11 cellular contexts compared by ENCODE assay signal in the genomic region with DNA sequence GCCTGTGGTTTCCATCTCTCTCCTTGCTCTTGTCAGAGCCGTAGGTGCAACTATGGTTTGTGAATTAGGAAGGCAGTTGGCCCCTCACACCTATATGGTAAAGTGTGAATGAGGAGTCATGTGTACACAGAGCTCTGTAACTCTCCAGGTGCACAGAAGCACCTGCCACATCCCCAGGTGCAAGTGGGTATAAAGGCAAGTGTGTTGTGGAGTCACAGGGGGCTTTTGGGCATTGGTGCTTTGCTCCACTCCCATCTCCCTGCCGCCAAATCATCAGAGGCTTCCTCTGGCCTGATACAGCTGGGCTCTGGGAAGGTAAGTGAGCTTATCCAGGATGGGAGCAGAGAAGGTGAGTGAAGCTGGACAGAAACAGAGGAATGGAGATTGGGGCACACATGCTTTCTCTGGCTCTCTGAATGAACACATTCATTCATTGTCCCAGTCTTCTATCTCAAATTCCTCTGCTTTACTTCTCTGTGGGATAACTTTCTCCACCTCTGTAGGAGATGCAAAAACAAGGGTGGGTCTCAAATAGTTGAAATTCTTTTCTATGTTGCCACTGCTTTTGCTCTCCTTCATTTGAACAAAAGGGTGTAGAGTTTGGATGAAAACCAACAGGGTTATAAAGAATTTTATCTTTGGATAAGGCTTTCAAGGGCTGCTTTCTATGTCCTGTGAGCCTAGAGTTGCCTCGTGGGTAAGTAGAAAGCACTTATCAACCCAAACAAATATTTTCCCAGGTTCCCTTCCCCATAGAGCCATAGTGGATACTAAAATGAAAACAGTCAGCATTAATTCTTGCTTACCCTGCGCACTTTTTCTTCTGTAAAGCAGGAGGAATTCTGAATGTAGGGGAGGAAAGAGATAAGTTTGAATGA. TPM values are rescaled to one million over a fixed set of nuclear protein-coding genes. Genes with fewer than 3 reads are reported as not detected.
DNase-seq lines count a peak whose midpoint lies in the region; ATAC-seq, FAIRE-seq and TF ChIP-seq lines count a peak whose summit lies in the region.
"Had no signal": no experiment of that assay in that cellular context is flagged by ENCODE, and none has a peak within 500 bp of the region (broad histone marks: within the 10 kb centered on the region; RNA-seq: fewer than 3 reads in every experiment).

No MANE protein-coding gene starts in this region.

- peaks cover 28% of the 10 kb centered on the region for H3K4me1 Mint-ChIP-seq in T-helper 2 cell treated with Interferon-gamma antibody and Interleukin-4, amounts not matched to agents 5 μg/mL and 100 μg/mL, for 36 hours (ENCODE audit: low read depth)

- no peak overlapping the region for H3K27ac Mint-ChIP-seq in T-helper 2 cell treated with Interferon-gamma antibody and Interleukin-4, amounts not matched to agents 5 μg/mL and 100 μg/mL, for 36 hours

- TF ChIP-seq CTCF in SK-N-SH (IDR thresholded peaks at IDR 0.05) = no peak
- no peak for TF ChIP-seq CTCF in HepG2 (CRISPR knock-in tag; IDR thresholded peaks at IDR 0.05)
- no peak for TF ChIP-seq CTCF in lower leg skin (IDR thresholded peaks at IDR 0.05)

- no peaks in the 10 kb centered on the region for H4K20me1 ChIP-seq in SK-N-SH (ENCODE audit: insufficient read depth)
- no peaks in the 10 kb centered on the region for H4K20me1 ChIP-seq in HepG2 (ENCODE audit: insufficient read depth, low read length)

- in situ Hi-C loops in HAP-1 (cut with MboI; ENCODE audit: low sequenced_read_pairs) = loop anchor here (25.0 kb wide), 1 partner anchor 118 kb away; no protein-coding TSS in a partner anchor
- in situ Hi-C loops in HepG2 (cut with HindIII; ENCODE audit: extremely low pct_ligation_motif_present, low pct_unique_long_range_greater_than_20kb) = no loop called here

- peak overlapping the region; percentile 22; the same call in 1 of the 2 replicates for H3K4me2 ChIP-seq in SK-N-SH
- H3K4me2 ChIP-seq in HepG2 (ENCODE audit: low read depth, low read length) = no peak overlapping the region

- 91% methylated on average over 4 of the region's 4 CpGs for WGBS in SK-N-SH (ENCODE audit: low lambda C conversion rate)
- 8% methylated on average over 4 of the region's 4 CpGs for WGBS in HepG2 (ENCODE audit: low lambda C conversion rate)
- 82% methylated on average over 4 of the region's 4 CpGs for WGBS in lower leg skin, 2 donors

- no peak for FAIRE-seq in HepG2 (lab: Jason Lieb, UNC)

- TF ChIP-seq RAD21 in SK-N-SH (IDR thresholded peaks at IDR 0.05; ENCODE audit: low read length) = no peak
- no peak for TF ChIP-seq RAD21 in HepG2 (CRISPR knock-in tag; IDR thresholded peaks at IDR 0.05)

- peaks cover 10% of the 10 kb centered on the region for H3F3A ChIP-seq in SK-N-SH (replicated peaks; ENCODE audit: insufficient read depth)

- POLR2A ChIA-PET in SK-N-SH (lab: Yijun Ruan, JAX) (no interaction called here), HepG2 (lab: Yijun Ruan, JAX) (no interaction called here)

- H3K9ac ChIP-seq in SK-N-SH (no peak overlapping the region; the same call in 1 of the 2 replicates), HepG2 (ENCODE audit: insufficient read depth, low read depth, low read length) (no peak overlapping the region)

- H3K4me1 ChIP-seq in ACC112 (ENCODE audit: control insufficient read depth, insufficient read depth, low read length, unreplicated experiment) = peaks cover 33% of the 10 kb centered on the region
- peaks cover 41% of the 10 kb centered on the region for H3K4me1 ChIP-seq in HAP-1
- peaks cover 0 to 27% of the 10 kb centered on the region in 2 experiments; a peak in 2 of 4 replicates for H3K4me1 ChIP-seq in SK-N-SH (ENCODE audit: control insufficient read depth in 1 of 2, insufficient read depth in 2 of 2, low read depth in 1 of 2, low read length in 1 of 2)
- no peaks in the 10 kb centered on the region for H3K4me1 ChIP-seq in HepG2 (ENCODE audit: insufficient read depth, low read length)
- H3K4me1 ChIP-seq: prostate gland had no signal

- CTCF ChIA-PET in SK-N-SH (lab: Yijun Ruan, JAX) = interaction anchor here (1.5 to 3.9 kb wide), 2 partner anchors 11 to 125 kb away, joined by 4 to 25 read pairs; no protein-coding TSS in a partner anchor
- CTCF ChIA-PET in HepG2 (lab: Yijun Ruan, JAX; ENCODE audit: low intra/inter-chr PET ratio, low total read pairs) = no interaction called here

- H3K9me3 ChIP-seq in HAP-1 (no peaks in the 10 kb centered on the region), SK-N-SH (no peaks in the 10 kb centered on the region), HepG2 (ENCODE audit: low read length) (no peaks in the 10 kb centered on the region)
- H3K9me3 ChIP-seq: prostate gland had no signal

- H2AFZ ChIP-seq in ACC112 (ENCODE audit: low read length, unreplicated experiment) = peak overlapping the region; percentile 67
- peak overlapping the region; percentile 17; the same call in 1 of the 2 replicates for H2AFZ ChIP-seq in SK-N-SH (ENCODE audit: low read depth)
- no peak overlapping the region for H2AFZ ChIP-seq in HepG2 (ENCODE audit: low read length)

- no peaks in the 10 kb centered on the region for H3K36me3 ChIP-seq in ACC112 (ENCODE audit: insufficient read depth, low read length)
- H3K36me3 ChIP-seq in HAP-1 (replicated peaks) = no peaks in the 10 kb centered on the region
- no peaks in the 10 kb centered on the region for H3K36me3 ChIP-seq in SK-N-SH (replicated peaks in 1 of 2; ENCODE audit: control insufficient read depth in 1 of 2, insufficient read depth in 2 of 2, low read length in 1 of 2)
- no peaks in the 10 kb centered on the region for H3K36me3 ChIP-seq in HepG2 (replicated peaks in 1 of 2; ENCODE audit: control insufficient read depth in 1 of 2, insufficient read depth in 2 of 2, low read length in 2 of 2)
- H3K36me3 ChIP-seq: prostate gland had no signal

- TF ChIP-seq POLR2A in HepG2 (IDR thresholded peaks at IDR 0.05; ENCODE audit: insufficient read depth in 1 of 2, low read depth in 2 of 2, low read length in 2 of 2) (no peak), lower leg skin (IDR thresholded peaks at IDR 0.05) (no peak)

- H3K27me3 ChIP-seq in ACC112 (ENCODE audit: insufficient read depth, low read length) = no peaks in the 10 kb centered on the region
- H3K27me3 ChIP-seq in HAP-1 (ENCODE audit: low read depth) = no peaks in the 10 kb centered on the region
- H3K27me3 ChIP-seq in SK-N-SH (ENCODE audit: insufficient read depth) = no peaks in the 10 kb centered on the region
- H3K27me3 ChIP-seq in HepG2 (ENCODE audit: control insufficient read depth in 1 of 2, insufficient read depth in 2 of 2, low read length in 2 of 2) = 0 out of 5 replicates have a peak, but pooled peaks cover 1 to 7% of the 10 kb centered on the region in 2 experiments

- H3K79me2 ChIP-seq in ACC112 (ENCODE audit: control insufficient read depth, insufficient read depth, low read length, unreplicated experiment) (no peaks in the 10 kb centered on the region), SK-N-SH (ENCODE audit: insufficient read depth) (no peaks in the 10 kb centered on the region), HepG2 (ENCODE audit: insufficient read depth, low read length) (no peaks in the 10 kb centered on the region)

- peak overlapping the region; percentile 23 for H3K27ac ChIP-seq in ACC112 (ENCODE audit: low read depth, low read length)
- H3K27ac ChIP-seq in SK-N-SH (ENCODE audit: low read depth in 2 of 2, low read length in 1 of 2) = peak overlapping the region; percentile 14 to 43; a peak in 2 of 4 replicates
- H3K27ac ChIP-seq in HepG2 (ENCODE audit: extremely low read length, insufficient read depth, low read length) = no peak overlapping the region
- H3K27ac ChIP-seq: prostate gland had no signal

- peaks cover 7% of the 10 kb centered on the region for H3K36me3 Mint-ChIP-seq in T-helper 2 cell treated with Interferon-gamma antibody and Interleukin-4, amounts not matched to agents 5 μg/mL and 100 μg/mL, for 36 hours (ENCODE audit: low read depth)

- H3K4me3 Mint-ChIP-seq in T-helper 2 cell treated with Interferon-gamma antibody and Interleukin-4, amounts not matched to agents 5 μg/mL and 100 μg/mL, for 36 hours = no peak overlapping the region

- BruUV-seq in HepG2 (replicated peaks; lab: Mats Ljungman, UMichigan) = no TSS peak

- H3K4me3 ChIP-seq in ACC112 (ENCODE audit: low read depth, low read length) (no peak overlapping the region), HAP-1 (no peak overlapping the region), SK-N-SH (ENCODE audit: low read depth in 2 of 2, low read length in 1 of 2) (no peak overlapping the region), HepG2 (replicated peaks in 1 of 3; ENCODE audit: insufficient read depth in 1 of 3, low read depth in 2 of 3, low read length in 3 of 3) (no peak overlapping the region), lower leg skin (ENCODE audit: low read depth, poor library complexity, severe bottlenecking) (no peak overlapping the region)
- H3K4me3 ChIP-seq: prostate gland had no signal

- intact Hi-C loops in HepG2 (cut with micrococcal nuclease; ENCODE audit: unreplicated experiment) (loop anchor here (1.0 kb wide), 1 partner anchor 63 kb away; no protein-coding TSS in a partner anchor), lower leg skin (cut with DNase I; ENCODE audit: low total_unique reads) (no loop called here)

- H3K27me3 Mint-ChIP-seq in T-helper 2 cell treated with Interferon-gamma antibody and Interleukin-4, amounts not matched to agents 5 μg/mL and 100 μg/mL, for 36 hours (ENCODE audit: low read depth) = no peaks in the 10 kb centered on the region

- H3K9me2 ChIP-seq in SK-N-SH = no peaks in the 10 kb centered on the region

- no peak for ATAC-seq in HepG2
- no peak for ATAC-seq in GM21576 (IDR thresholded peaks at IDR 0.05; ENCODE audit: unreplicated experiment)

- DNase-seq in HAP-1 (ENCODE audit: low spot score in 2 of 2) (peak; percentile 27 to 72), SK-N-SH (no peak), HepG2 (ENCODE audit: low spot score) (no peak), lower leg skin (ENCODE audit: low spot score in 2 of 2) (no peak)
- no peak for DNase-seq in T-helper 2 cell treated with Interferon-gamma antibody and Interleukin-4, amounts not matched to agents 5 μg/mL and 100 μg/mL, for 36 hours (ENCODE audit: low spot score)
- DNase-seq in effector CD4-positive, alpha-beta T cell = no peak
- DNase-seq: anterior cingulate cortex, DND-41 had no signal

- H3K9me3 Mint-ChIP-seq in T-helper 2 cell treated with Interferon-gamma antibody and Interleukin-4, amounts not matched to agents 5 μg/mL and 100 μg/mL, for 36 hours = no peaks in the 10 kb centered on the region

- no peak for TF ChIP-seq EP300 in SK-N-SH (IDR thresholded peaks at IDR 0.05; ENCODE audit: borderline replicate concordance in 1 of 2, low read depth in 1 of 2, low read length in 1 of 2)
- TF ChIP-seq EP300 in HepG2 (IDR thresholded peaks at IDR 0.05; ENCODE audit: low read depth in 2 of 2, low read length in 2 of 2) = no peak
- TF ChIP-seq EP300 in HepG2 (CRISPR knock-in tag; IDR thresholded peaks at IDR 0.05; ENCODE audit: borderline replicate concordance) = no peak

RNA-seq across cellular contexts. Expression of a gene that starts 45.0 kb away (rescaled TPM):
- polyA plus RNA-seq in SK-N-SH (2012; rRNA removed) = 0.05 TPM in 2 replicates
- polyA plus RNA-seq in SK-N-SH (2012; cell fraction: cytosol; rRNA removed) = 0.05 and 0.10 TPM in 2 replicates
- polyA plus RNA-seq in SK-N-SH (2012; cell fraction: nucleus; rRNA removed) = 0.05 and 0.13 TPM in 2 replicates
- 0.02 and 0.06 TPM in 2 replicates for total RNA-seq in HepG2 (2016; rRNA removed; fragmentation: Illumina TruSeq; extraction: Trizol)
- total RNA-seq in HepG2 (2016; cell fraction: cytosol; rRNA removed; fragmentation: Illumina TruSeq; extraction: Trizol; ENCODE audit: low read depth) = not detected in 2 replicates
- 0.03 and 0.09 TPM in 2 replicates for total RNA-seq in HepG2 (2016; cell fraction: insoluble cytoplasmic fraction; rRNA removed; fragmentation: Illumina TruSeq; extraction: Trizol)
- total RNA-seq in HepG2 (2016; cell fraction: membrane; rRNA removed; fragmentation: Illumina TruSeq; extraction: Trizol) = not detected in 2 replicates
- not detected in 2 replicates for total RNA-seq in HepG2 (2016; cell fraction: nucleus; rRNA removed; fragmentation: Illumina TruSeq; extraction: Trizol)
- 0.05 and 0.16 TPM in 2 replicates for polyA plus RNA-seq in HepG2 (2011; rRNA removed)
- polyA plus RNA-seq in HepG2 (2011; cell fraction: cytosol; rRNA removed) = 0.01 and 0.03 TPM in 2 replicates
- polyA plus RNA-seq in HepG2 (2011; cell fraction: nucleus; rRNA removed) = not detected in 2 replicates
- polyA plus RNA-seq in HepG2 (2012) = 0.05 TPM in 2 replicates
- polyA plus RNA-seq in HepG2 (2016; cell fraction: cytosol; fragmentation: Illumina TruSeq; extraction: Trizol; ENCODE audit: low read depth) = 0.02 TPM in 1 of 2 replicates, not detected in the other
- 0.07 TPM in 1 of 2 replicates, not detected in the other for polyA plus RNA-seq in HepG2 (2016; cell fraction: insoluble cytoplasmic fraction; fragmentation: Illumina TruSeq; extraction: Trizol; ENCODE audit: low read depth)
- 0.03 TPM in 1 of 2 replicates, not detected in the other for polyA plus RNA-seq in HepG2 (2016; cell fraction: membrane; fragmentation: Illumina TruSeq; extraction: Trizol; ENCODE audit: low read depth)
- 0.18 TPM in 1 of 2 replicates, not detected in the other for polyA plus RNA-seq in HepG2 (2016; cell fraction: nucleus; fragmentation: Illumina TruSeq; extraction: Trizol; ENCODE audit: insufficient read depth, low read depth)
- 0.33 TPM in 1 of 2 replicates, not detected in the other for polyA minus RNA-seq in HepG2 (2011; rRNA and poly(A)+ RNA removed; ENCODE audit: low replicate concordance)
- polyA minus RNA-seq in HepG2 (2011; cell fraction: cytosol; rRNA and poly(A)+ RNA removed) = not detected in 2 replicates
- not detected in 2 replicates for polyA minus RNA-seq in HepG2 (2011; cell fraction: nucleus; rRNA and poly(A)+ RNA removed)
- total RNA-seq in lower leg skin = 10 to 100 TPM in 2 of 4 donors, 1 to 10 TPM in 2; 5.2 to 21.3 (median 8.6) TPM

Comparison
In these comparisons a context has a peak if more than half of its experiments do, and no peak if none do; other contexts are left out.
1. DNase-seq: peak in HAP-1 (2 of 2); none in SK-N-SH (single experiment), HepG2 (single experiment), T-helper 2 cell treated with Interferon-gamma antibody and Interleukin-4, amounts not matched to agents 5 μg/mL and 100 μg/mL, for 36 hours (single experiment), effector CD4-positive, alpha-beta T cell (single experiment) and lower leg skin (0 of 2).